2 cellular contexts compared by ENCODE assay signal in genomic region chr6:151182958-151183357, GRCh38. TPM values are rescaled to one million over a fixed set of nuclear protein-coding genes. Genes with fewer than 3 reads are reported as not detected.
"Had no signal": no experiment of that assay in that cellular context is flagged by ENCODE, and none has a peak within 500 bp of the region (broad histone marks: within the 10 kb centered on the region; RNA-seq: fewer than 3 reads in every experiment).

No MANE protein-coding gene starts in this region.

RNA-seq across cellular contexts. Expression of gene AKAP12, which starts 56.8 kb away (rescaled TPM):
- total RNA-seq: naive thymus-derived CD8-positive, alpha-beta T cell had no signal
- polyA plus RNA-seq: naive thymus-derived CD4-positive, alpha-beta T cell had no signal
